In genomic region chr2:66702251-66702745, GRCh38 we compare ENCODE assay signal across 13 cellular contexts.
"Had no signal": no experiment of that assay in that cellular context is flagged by ENCODE, and none has a peak within 500 bp of the region (broad histone marks: within the 10 kb centered on the region; RNA-seq: fewer than 3 reads in every experiment).

No MANE protein-coding gene starts in this region.

- DNase-seq: activated CD4-positive, alpha-beta memory T cell treated with anti-CD3 and anti-CD28 coated beads, Interleukin-2, amount 10 ng/mL, durations not matched to agents 7 days and 5 days; activated CD4-positive, alpha-beta T cell treated with anti-CD3 and anti-CD28 coated beads for 36 hours; activated naive CD4-positive, alpha-beta T cell treated with anti-CD3 and anti-CD28 coated beads, Interleukin-2, amount 50 U/mL, for 16 hours; activated T-cell treated with anti-CD3 and anti-CD28 coated beads, Interleukin-2, amount 50 U/mL, for 24 hours; foreskin keratinocyte; kidney glomerular epithelial cell; stimulated activated CD4-positive, alpha-beta T cell treated with anti-CD3 and anti-CD28 coated beads, Interleukin-2, amount 100 ng/mL, for 48 hours; stimulated activated naive B cell treated with anti-CD40 and anti-IgM and Interleukin-4, amounts not matched to agents 10 μg/mL and 1 μg/mL and 100 μg/mL, for 72 hours; T-helper 1 cell; upper lobe of right lung had no signal

- H3K27ac Mint-ChIP-seq: activated CD4-positive, alpha-beta memory T cell treated with anti-CD3 and anti-CD28 coated beads, Interleukin-2, amount 10 ng/mL, durations not matched to agents 7 days and 5 days; activated CD4-positive, alpha-beta T cell treated with anti-CD3 and anti-CD28 coated beads for 36 hours; activated T-cell treated with anti-CD3 and anti-CD28 coated beads, Interleukin-2, amount 50 U/mL, for 24 hours; stimulated activated naive B cell treated with anti-CD40 and anti-IgM and Interleukin-4, amounts not matched to agents 10 μg/mL and 1 μg/mL and 100 μg/mL, for 72 hours had no signal

- H3K9me3 Mint-ChIP-seq: activated CD4-positive, alpha-beta memory T cell treated with anti-CD3 and anti-CD28 coated beads, Interleukin-2, amount 10 ng/mL, durations not matched to agents 7 days and 5 days; activated T-cell treated with anti-CD3 and anti-CD28 coated beads, Interleukin-2, amount 50 U/mL, for 24 hours; neural crest cell; stimulated activated naive B cell treated with anti-CD40 and anti-IgM and Interleukin-4, amounts not matched to agents 10 μg/mL and 1 μg/mL and 100 μg/mL, for 72 hours had no signal

- H3K27me3 ChIP-seq: cardiac muscle cell, foreskin keratinocyte, upper lobe of right lung had no signal

- FAIRE-seq: colon had no signal

- H3K4me1 ChIP-seq: foreskin keratinocyte, upper lobe of right lung had no signal

- H3K4me1 Mint-ChIP-seq: activated CD4-positive, alpha-beta memory T cell treated with anti-CD3 and anti-CD28 coated beads, Interleukin-2, amount 10 ng/mL, durations not matched to agents 7 days and 5 days; activated CD4-positive, alpha-beta T cell treated with anti-CD3 and anti-CD28 coated beads for 36 hours; stimulated activated naive B cell treated with anti-CD40 and anti-IgM and Interleukin-4, amounts not matched to agents 10 μg/mL and 1 μg/mL and 100 μg/mL, for 72 hours had no signal

- H3K4me3 ChIP-seq: cardiac muscle cell, upper lobe of right lung had no signal

- H3K4me3 Mint-ChIP-seq: activated CD4-positive, alpha-beta memory T cell treated with anti-CD3 and anti-CD28 coated beads, Interleukin-2, amount 10 ng/mL, durations not matched to agents 7 days and 5 days; activated CD4-positive, alpha-beta T cell treated with anti-CD3 and anti-CD28 coated beads for 36 hours; activated T-cell treated with anti-CD3 and anti-CD28 coated beads, Interleukin-2, amount 50 U/mL, for 24 hours; neural crest cell; stimulated activated naive B cell treated with anti-CD40 and anti-IgM and Interleukin-4, amounts not matched to agents 10 μg/mL and 1 μg/mL and 100 μg/mL, for 72 hours had no signal

- H3K36me3 Mint-ChIP-seq: stimulated activated naive B cell treated with anti-CD40 and anti-IgM and Interleukin-4, amounts not matched to agents 10 μg/mL and 1 μg/mL and 100 μg/mL, for 72 hours had no signal

- H3K27ac ChIP-seq: cardiac muscle cell, foreskin keratinocyte, upper lobe of right lung had no signal

- H3K27me3 Mint-ChIP-seq: activated CD4-positive, alpha-beta memory T cell treated with anti-CD3 and anti-CD28 coated beads, Interleukin-2, amount 10 ng/mL, durations not matched to agents 7 days and 5 days; activated CD4-positive, alpha-beta T cell treated with anti-CD3 and anti-CD28 coated beads for 36 hours; activated T-cell treated with anti-CD3 and anti-CD28 coated beads, Interleukin-2, amount 50 U/mL, for 24 hours had no signal

- H3K36me3 ChIP-seq: cardiac muscle cell, upper lobe of right lung had no signal

- H3K9me3 ChIP-seq: upper lobe of right lung had no signal
